In the genomic region with DNA sequence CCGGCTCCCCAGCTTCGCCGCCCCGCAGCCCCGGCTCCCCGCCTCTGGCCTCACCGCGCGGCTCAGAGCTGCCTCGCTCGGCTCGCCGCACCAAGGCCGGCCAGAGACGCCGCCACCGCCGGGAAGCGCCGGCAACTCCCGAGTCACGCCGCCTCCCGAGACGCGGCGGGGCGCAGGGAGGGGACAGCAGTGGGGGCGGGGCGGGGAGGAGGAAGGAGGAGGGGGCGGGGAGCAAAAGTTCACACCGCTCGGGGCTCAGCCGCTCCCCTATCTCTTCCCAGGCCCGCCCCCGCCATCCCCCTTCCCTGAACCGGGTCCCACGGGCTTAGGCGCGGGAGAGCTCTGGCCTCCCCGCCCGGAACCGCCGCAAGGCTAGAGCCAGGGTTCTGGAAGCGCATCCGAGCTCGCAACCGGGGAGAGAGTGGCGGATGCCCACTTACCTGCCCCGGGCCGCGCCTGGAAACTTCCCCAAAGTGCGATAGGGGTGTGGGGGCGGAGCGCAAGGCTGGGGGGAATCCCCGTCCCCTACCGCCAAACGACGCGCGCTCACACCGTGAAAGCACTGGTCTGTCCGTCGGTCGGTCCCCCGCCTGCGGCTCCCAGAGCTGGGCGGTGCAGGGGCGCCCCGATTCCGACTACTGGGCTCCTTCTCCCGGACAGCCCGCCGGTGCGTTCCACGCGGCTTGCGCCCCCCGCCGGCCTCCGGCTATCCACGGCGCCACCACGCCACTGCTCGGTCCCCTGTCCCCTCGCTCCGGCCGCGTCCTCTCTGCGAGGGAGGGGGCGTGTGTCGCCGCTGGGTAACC, we compare ENCODE assay signal across 8 cellular contexts. TPM values are rescaled to one million over a fixed set of nuclear protein-coding genes. Genes with fewer than 3 reads are reported as not detected.
A peak's percentile ranks its signal among the peaks of the same experiment; 100 is the strongest.
DNase-seq lines count a peak whose midpoint lies in the region; ATAC-seq and TF ChIP-seq lines count a peak whose summit lies in the region.

No MANE protein-coding gene starts in this region.

- peak overlapping the region; percentile 95 for H3K4me2 ChIP-seq in skeletal muscle satellite cell (ENCODE audit: low read length)

- ATAC-seq in GM18873 (IDR thresholded peaks at IDR 0.05; ENCODE audit: low FRiP score, unreplicated experiment): no peak

- H3K4me3 ChIP-seq in LNCaP clone FGC (ENCODE audit: low read depth, low read length) (peak overlapping the region; percentile 58), astrocyte of the spinal cord (ENCODE audit: low read depth, low read length) (peak overlapping the region; percentile 65), iPS-18c (ENCODE audit: insufficient read depth, low read depth, low read length) (peak overlapping the region; percentile 75), skeletal muscle satellite cell (ENCODE audit: low read length) (peak overlapping the region; percentile 88)

- H3K36me3 ChIP-seq in skeletal muscle satellite cell (ENCODE audit: insufficient read depth, low read length): no peaks in the 10 kb centered on the region

- peaks cover 10% of the 10 kb centered on the region for H3K4me1 ChIP-seq in skeletal muscle satellite cell (ENCODE audit: control insufficient read depth, insufficient read depth, low read length)

- in situ Hi-C loops in astrocyte of the spinal cord (cut with HindIII; ENCODE audit: low sequenced_read_pairs): no loop called here

- H3K9me3 ChIP-seq in iPS-18c (ENCODE audit: control insufficient read depth, insufficient read depth, low read length) (peaks cover 2% of the 10 kb centered on the region), skeletal muscle satellite cell (replicated peaks; ENCODE audit: low read length) (no peaks in the 10 kb centered on the region)

- TF ChIP-seq CTCF in LNCaP clone FGC (IDR thresholded peaks at IDR 0.05; ENCODE audit: control insufficient read depth, extremely low read depth, insufficient read depth) (peak; percentile 22; the same call in 1 of the 2 replicates), astrocyte of the spinal cord (IDR thresholded peaks at IDR 0.05; ENCODE audit: low read depth, low read length) (no peak)

- H3K27me3 ChIP-seq in skeletal muscle satellite cell (ENCODE audit: control insufficient read depth, insufficient read depth, low read length): peaks cover 46% of the 10 kb centered on the region

- DNase-seq in activated CD8-positive, alpha-beta memory T cell treated with anti-CD3 and anti-CD28 coated beads for 24 hours: peak; percentile 66
- no peak for DNase-seq in activated CD8-positive, alpha-beta memory T cell treated with anti-CD3 and anti-CD28 coated beads, Interleukin-2, amount 50 U/mL, for 4 hours
- DNase-seq in LNCaP clone FGC (ENCODE audit: low read depth): no peak
- DNase-seq in astrocyte of the spinal cord (ENCODE audit: low read depth, low spot score): peak; percentile 41
- no peak for DNase-seq in NCI-H2107 (lab: John Stamatoyannopoulos, UW)

- H3K9ac ChIP-seq in skeletal muscle satellite cell (ENCODE audit: low read depth, low read length): peak overlapping the region; percentile 89

RNA-seq across cellular contexts. Expression of a gene that starts 0.9 kb away (rescaled TPM):
- total RNA-seq in skeletal muscle satellite cell (2012; rRNA removed): 1.3 and 3.1 TPM in 2 replicates

Comparison
In these comparisons a context has a peak if more than half of its experiments do, and no peak if none do; other contexts are left out.
1. DNase-seq: peak in activated CD8-positive, alpha-beta memory T cell treated with anti-CD3 and anti-CD28 coated beads for 24 hours (single experiment) and astrocyte of the spinal cord (single experiment); none in activated CD8-positive, alpha-beta memory T cell treated with anti-CD3 and anti-CD28 coated beads, Interleukin-2, amount 50 U/mL, for 4 hours (single experiment), LNCaP clone FGC (single experiment) and NCI-H2107 (single experiment).
2. Peak in every context shown above with its lines, with median percentiles within 50 percentile points of each other: H3K4me3 ChIP-seq.